In the genomic region with DNA sequence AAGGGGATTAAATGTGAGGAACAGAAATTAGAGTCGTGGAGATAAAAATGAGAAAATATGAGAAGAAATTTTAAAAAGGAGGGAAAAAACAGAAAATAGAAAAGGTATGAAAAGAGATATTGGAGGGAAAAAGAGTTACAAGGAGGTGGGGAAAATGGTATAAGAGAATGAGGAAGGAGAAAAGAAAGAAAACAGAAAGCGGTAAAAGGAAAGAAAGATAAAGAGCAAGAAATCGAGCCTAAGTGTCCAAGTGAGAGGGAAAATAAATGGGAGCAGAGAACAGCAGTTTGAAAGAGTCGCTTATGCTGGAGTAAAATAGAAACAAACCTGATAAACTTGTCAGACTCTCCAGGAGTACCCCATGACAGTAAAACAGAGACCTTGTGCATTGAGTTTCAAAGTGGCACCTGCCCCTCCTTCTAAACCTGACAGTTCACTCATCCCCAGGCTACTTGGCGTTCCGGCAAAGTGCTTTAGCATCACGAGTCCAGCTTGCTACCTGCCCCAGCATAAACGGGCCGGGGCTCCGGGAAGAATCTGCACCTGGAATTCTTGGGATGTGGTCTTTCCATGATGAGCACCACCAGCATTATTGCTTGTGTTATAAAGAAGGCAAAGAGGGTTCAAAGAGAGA, we compare ENCODE assay signal across 8 cellular contexts. TPM values are rescaled to one million over a fixed set of nuclear protein-coding genes. Genes with fewer than 3 reads are reported as not detected.
DNase-seq lines count a peak whose midpoint lies in the region; TF ChIP-seq lines count a peak whose summit lies in the region.

No MANE protein-coding gene starts in this region.

- H3K9me3 ChIP-seq in mucosa of stomach (ENCODE audit: control insufficient read depth, low read length), result no peaks in the 10 kb centered on the region

- H3K4me3 ChIP-seq in choroid plexus epithelial cell (ENCODE audit: low read depth, low read length), result peak overlapping the region; percentile 72
- no peak overlapping the region for H3K4me3 ChIP-seq in mucosa of stomach (ENCODE audit: low read length)

- peak overlapping the region; percentile 49 for H3K9ac ChIP-seq in mucosa of stomach (ENCODE audit: low read length)

- H3K4me1 ChIP-seq in mucosa of stomach (ENCODE audit: control insufficient read depth, insufficient read depth, low read length), result peaks cover 4% of the 10 kb centered on the region

- no peaks in the 10 kb centered on the region for H3K36me3 ChIP-seq in mucosa of stomach (ENCODE audit: control insufficient read depth, insufficient read depth, low read length)

- TF ChIP-seq CTCF in choroid plexus epithelial cell (conservative IDR thresholded peaks at IDR 0.05; ENCODE audit: low read depth, low read length), result no peak

- DNase-seq in Caki2 (ENCODE audit: low read depth) (peak; percentile 3), NCI-H1105 treated with DMSO at 0.1 percent for 48 hours (lab: John Stamatoyannopoulos, UW) (peak; percentile 55), choroid plexus epithelial cell (ENCODE audit: low read depth) (peak; percentile 5), mucosa of gallbladder (ENCODE audit: low spot score) (no peak), NCI-H2029 treated with DMSO at 0.1 percent for 48 hours (lab: John Stamatoyannopoulos, UW) (no peak)
- no peak for DNase-seq in stimulated activated naive CD4-positive, alpha-beta T cell treated with Interleukin-2 at 50 U/mL for 16 hours (lab: John Stamatoyannopoulos, UW)
- no peak for DNase-seq in stimulated activated CD4-positive, alpha-beta T cell treated with anti-CD3 and anti-CD28 coated beads, Interleukin-15, amount 100 ng/mL, for 24 hours

- in situ Hi-C loops in Caki2 (cut with HindIII; ENCODE audit: low pct_unique_long_range_greater_than_20kb, low sequenced_read_pairs), result no loop called here

- peaks cover 33% of the 10 kb centered on the region for H3K27me3 ChIP-seq in mucosa of stomach (ENCODE audit: control insufficient read depth, insufficient read depth, low read length)

RNA-seq across cellular contexts. Expression of a gene that starts 0.6 kb away (rescaled TPM):
- total RNA-seq in Caki2 (2014; rRNA removed; shearing (Covaris generic); ENCODE audit: low replicate concordance), result 0.03 and 0.09 TPM in 2 replicates
- 26.9 TPM for total RNA-seq in mucosa of gallbladder

Comparison
In these comparisons a context has a peak if more than half of its experiments do, and no peak if none do; other contexts are left out.
1. DNase-seq: peak in Caki2 (single experiment), NCI-H1105 treated with DMSO at 0.1 percent for 48 hours (single experiment) and choroid plexus epithelial cell (single experiment); none in mucosa of gallbladder (single experiment), stimulated activated naive CD4-positive, alpha-beta T cell treated with Interleukin-2 at 50 U/mL for 16 hours (single experiment), stimulated activated CD4-positive, alpha-beta T cell treated with anti-CD3 and anti-CD28 coated beads, Interleukin-15, amount 100 ng/mL, for 24 hours (single experiment) and NCI-H2029 treated with DMSO at 0.1 percent for 48 hours (single experiment).
2. RNA of a gene that starts 0.6 kb away (total RNA-seq): 26.9 TPM in mucosa of gallbladder (single experiment); 0.03 to 0.09 TPM in Caki2; every median in the first group is over 10 times any median in the second.